Comparison of ENCODE assay signal across 8 cellular contexts in genomic region chr19:39435499-39436349, GRCh38. TPM values are rescaled to one million over a fixed set of nuclear protein-coding genes. Genes with fewer than 3 reads are reported as not detected.
DNase-seq lines count a peak whose midpoint lies in the region; ATAC-seq lines count a peak whose summit lies in the region.

RPS16 (minus strand) TSS chr19:39435949; CDS start chr19:39435895, 54 bp downstream.

- peak within 1 kb of the TSS; percentile 85 for H3K27ac ChIP-seq in mesenchymal stem cell (ENCODE audit: low read length, poor library complexity, severe bottlenecking)

- peak within 1 kb of the TSS; percentile 99 for H3K4me3 ChIP-seq in mesenchymal stem cell (ENCODE audit: insufficient read depth in 1 of 2, low read depth in 1 of 2, low read length in 2 of 2)

- H3K18ac ChIP-seq in mesenchymal stem cell (ENCODE audit: low read depth in 1 of 2, low read length in 2 of 2), result peak within 1 kb of the TSS; percentile 88 to 93

- H3K36me3 Mint-ChIP-seq in effector memory CD8-positive, alpha-beta T cell (ENCODE audit: insufficient read depth), result peaks cover 69% of the 10 kb centered on the region

- H2BK5ac ChIP-seq in mesenchymal stem cell (ENCODE audit: low read depth, low read length, poor library complexity, severe bottlenecking), result peak within 1 kb of the TSS; percentile 87

- peaks cover 24% of the 10 kb centered on the region for H3K4me1 ChIP-seq in mesenchymal stem cell (ENCODE audit: control insufficient read depth, insufficient read depth, low read depth, low read length)

- peak within 1 kb of the TSS; percentile 64 for H2BK120ac ChIP-seq in mesenchymal stem cell (ENCODE audit: low read depth, low read length)

- WGBS in mesenchymal stem cell, result 1% methylated on average over 49 of the region's 61 CpGs

- H3K27ac Mint-ChIP-seq in effector memory CD8-positive, alpha-beta T cell, result peak within 1 kb of the TSS; percentile 97 to 99

- H2BK12ac ChIP-seq in mesenchymal stem cell (ENCODE audit: low read length in 2 of 2), result peak within 1 kb of the TSS in 1 of 2 experiments; percentile 35

- H2AK5ac ChIP-seq in mesenchymal stem cell (ENCODE audit: low read length, severe bottlenecking), result peak within 1 kb of the TSS; percentile 77

- H4K8ac ChIP-seq in mesenchymal stem cell (ENCODE audit: low read length), result peak within 1 kb of the TSS; percentile 86

- no peak within 1 kb of the TSS for H3K23ac ChIP-seq in mesenchymal stem cell (ENCODE audit: low read length in 2 of 2)

- peak within 1 kb of the TSS; percentile 99 for H3K9ac ChIP-seq in mesenchymal stem cell (ENCODE audit: low read length)

- no peaks in the 10 kb centered on the region for H3K9me3 ChIP-seq in mesenchymal stem cell (ENCODE audit: control insufficient read depth, low read length)

- peaks cover 13% of the 10 kb centered on the region for H3K79me1 ChIP-seq in mesenchymal stem cell (replicated peaks; ENCODE audit: low read length, poor library complexity, severe bottlenecking)

- peak within 1 kb of the TSS; percentile 77 for H4K91ac ChIP-seq in mesenchymal stem cell (ENCODE audit: low read length)

- H3K27me3 ChIP-seq in mesenchymal stem cell (ENCODE audit: control insufficient read depth in 1 of 2, insufficient read depth in 1 of 2, low read length in 2 of 2), result no peaks in the 10 kb centered on the region

- peak within 1 kb of the TSS; percentile 57 to 97 for H3K4ac ChIP-seq in mesenchymal stem cell (ENCODE audit: low read depth in 1 of 2, low read length in 2 of 2)

- peak within 1 kb of the TSS in 1 of 2 experiments; percentile 95 for H3K14ac ChIP-seq in mesenchymal stem cell (ENCODE audit: low read length in 2 of 2)

- no peaks in the 10 kb centered on the region for H3K9me3 Mint-ChIP-seq in effector memory CD8-positive, alpha-beta T cell

- H3K4me1 Mint-ChIP-seq in effector memory CD8-positive, alpha-beta T cell (ENCODE audit: low read depth in 2 of 2), result peaks cover 22 to 34% of the 10 kb centered on the region in 2 donors

- H3K27me3 Mint-ChIP-seq in effector memory CD8-positive, alpha-beta T cell, result peaks cover 0 to 8% of the 10 kb centered on the region in 2 donors

- peak; percentile 72 for ATAC-seq in GM21367 (IDR thresholded peaks at IDR 0.05; ENCODE audit: unreplicated experiment)
- peak; percentile 91 for ATAC-seq in effector memory CD8-positive, alpha-beta T cell (replicated peaks)

- H2BK15ac ChIP-seq in mesenchymal stem cell (ENCODE audit: low read depth, poor library complexity, severe bottlenecking), result peak within 1 kb of the TSS; percentile 29

- H3K36me3 ChIP-seq in mesenchymal stem cell (ENCODE audit: control insufficient read depth in 1 of 2, insufficient read depth in 2 of 2, low read depth in 1 of 2, low read length in 2 of 2), result peaks cover 33 to 35% of the 10 kb centered on the region in 2 experiments

- peak within 1 kb of the TSS; percentile 82 for H3K4me2 ChIP-seq in mesenchymal stem cell (ENCODE audit: low read length, poor library complexity, severe bottlenecking)

- H3K4me3 Mint-ChIP-seq in effector memory CD8-positive, alpha-beta T cell, result peak within 1 kb of the TSS; percentile 93 to 100

- DNase-seq in COLO829 (ENCODE audit: low spot score) (peak; percentile 95), HUDEP-2 (lab: John Stamatoyannopoulos, UW; ENCODE audit: unreplicated experiment in 76 of 76) (peak; percentile 69 to 100 (median 99)), NOMO-1 treated with dmso at 0.1 percent for 144 hours (lab: John Stamatoyannopoulos, UW; ENCODE audit: unreplicated experiment) (peak; percentile 98), mesenchymal stem cell (peak; percentile 97)
- DNase-seq in activated CD8-positive, alpha-beta memory T cell treated with anti-CD3 and anti-CD28 coated beads for 4 hours (ENCODE audit: low read depth in 2 of 2), result peak; percentile 99 to 100
- peak; percentile 98 to 99 (median 98) for DNase-seq in effector memory CD8-positive, alpha-beta T cell
- DNase-seq in stimulated activated CD8-positive, alpha-beta memory T cell treated with anti-CD3 and anti-CD28 coated beads, Interleukin-12 subunit alpha, Interleukin-12 subunit beta, amount 100 ng/mL, for 24 hours (ENCODE audit: extremely low read depth), result peak; percentile 99

- no peak within 1 kb of the TSS for H2AFZ ChIP-seq in mesenchymal stem cell (ENCODE audit: low read depth, low read length)

RNA-seq across cellular contexts. Expression of gene RPS16, which starts in this region (rescaled TPM):
- polyA plus RNA-seq in mesenchymal stem cell (2013, experiment 1 of 2), result 3,108 TPM
- 3,178 TPM for polyA plus RNA-seq in mesenchymal stem cell (2013, experiment 2 of 2)

Comparison
In these comparisons a context has a peak if more than half of its experiments do, and no peak if none do; other contexts are left out.
1. Peak in every context shown above with its lines: DNase-seq, ATAC-seq, H3K4me3 ChIP-seq and H3K27ac ChIP-seq.